Comparison of ENCODE assay signal across 26 cellular contexts in the genomic region with DNA sequence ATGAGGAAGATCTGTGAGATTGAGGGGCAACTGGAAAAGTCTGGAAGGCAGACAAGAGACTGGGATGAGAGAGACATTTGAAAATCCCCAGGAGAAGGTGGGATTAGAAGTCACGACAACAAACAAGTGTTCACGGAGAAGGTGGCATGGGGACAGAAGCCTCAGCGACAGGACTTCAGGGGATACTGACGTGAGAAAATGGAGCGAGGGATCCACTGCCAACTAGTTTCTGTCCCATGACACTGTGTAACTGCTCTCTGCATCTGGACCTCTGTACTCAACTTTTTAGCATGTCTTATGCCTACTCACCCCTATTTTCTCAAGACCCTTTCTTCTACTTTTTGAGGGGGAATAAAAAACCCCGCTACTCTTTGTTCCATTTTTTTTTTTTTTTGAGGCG. TPM values are rescaled to one million over a fixed set of nuclear protein-coding genes. Genes with fewer than 3 reads are reported as not detected.
A peak's percentile ranks its signal among the peaks of the same experiment; 100 is the strongest.
DNase-seq lines count a peak whose midpoint lies in the region; ATAC-seq, FAIRE-seq and TF ChIP-seq lines count a peak whose summit lies in the region.
"Had no signal": no experiment of that assay in that cellular context is flagged by ENCODE, and none has a peak within 500 bp of the region (broad histone marks: within the 10 kb centered on the region; RNA-seq: fewer than 3 reads in every experiment).

No MANE protein-coding gene starts in this region.

- no peak overlapping the region for H3K4me3 Mint-ChIP-seq in CD4-positive, alpha-beta T cell
- no peak overlapping the region for H3K4me3 Mint-ChIP-seq in activated T-helper 17 cell treated with anti-CD3 and anti-CD28 coated beads, Interleukin-2, amount 50 U/mL, for 72 hours
- no peak overlapping the region for H3K4me3 Mint-ChIP-seq in natural killer cell
- H3K4me3 Mint-ChIP-seq: activated naive CD4-positive, alpha-beta T cell treated with anti-CD3 and anti-CD28 coated beads, Interleukin-2, amount 10 ng/mL, durations not matched to agents 7 days and 5 days; neural crest cell had no signal

- no peaks in the 10 kb centered on the region for H3K27me3 ChIP-seq in CD4-positive, alpha-beta T cell (ENCODE audit: control insufficient read depth, insufficient read depth, low read length)
- no peaks in the 10 kb centered on the region for H3K27me3 ChIP-seq in esophagus muscularis mucosa
- H3K27me3 ChIP-seq: BLaER1 had no signal

- intact Hi-C loops in CD4-positive, alpha-beta T cell (cut with DNase I, micrococcal nuclease), result loop anchor here (5.0 kb wide), 2 partner anchors 38 to 43 kb away; a partner anchor contains a TSS
- intact Hi-C loops in natural killer cell (cut with micrococcal nuclease) (no loop called here), esophagus muscularis mucosa (cut with DNase I) (no loop called here)

- WGBS in esophagus muscularis mucosa, result 94% methylated on average over 7 of the region's 7 CpGs

- H3K4me3 ChIP-seq in esophagus muscularis mucosa, result no peak overlapping the region
- H3K4me3 ChIP-seq: BLaER1, GM23248, mucosa of descending colon had no signal

- POLR2A ChIA-PET in CD4-positive, alpha-beta T cell (lab: Charles Lee), result interaction anchor here (1.3 kb wide), 1 partner anchor 20 kb away, joined by 3 read pairs; no protein-coding TSS in a partner anchor

- H3K27me3 Mint-ChIP-seq in CD4-positive, alpha-beta T cell, result no peaks in the 10 kb centered on the region
- H3K27me3 Mint-ChIP-seq in activated T-helper 17 cell treated with anti-CD3 and anti-CD28 coated beads, Interleukin-2, amount 50 U/mL, for 72 hours, result no peaks in the 10 kb centered on the region
- no peaks in the 10 kb centered on the region for H3K27me3 Mint-ChIP-seq in natural killer cell (ENCODE audit: low read depth in 2 of 2)
- H3K27me3 Mint-ChIP-seq: activated naive CD4-positive, alpha-beta T cell treated with anti-CD3 and anti-CD28 coated beads, Interleukin-2, amount 10 ng/mL, durations not matched to agents 7 days and 5 days had no signal

- H3K4me1 ChIP-seq in esophagus muscularis mucosa, result peaks cover 0 to 21% (median 15%) of the 10 kb centered on the region in 4 donors
- H3K4me1 ChIP-seq: BLaER1, Caco-2, parathyroid adenoma had no signal

- TF ChIP-seq POLR2A in GM12891 (IDR thresholded peaks at IDR 0.05; ENCODE audit: low read depth, low read length) (0 out of 2 replicates have a peak, but pooled peaks have one; percentile 28), esophagus muscularis mucosa (IDR thresholded peaks at IDR 0.05; ENCODE audit: low read depth) (no peak)

- H3K9me3 Mint-ChIP-seq in CD4-positive, alpha-beta T cell, result peaks cover 5% of the 10 kb centered on the region
- H3K9me3 Mint-ChIP-seq in activated T-helper 17 cell treated with anti-CD3 and anti-CD28 coated beads, Interleukin-2, amount 50 U/mL, for 72 hours, result no peaks in the 10 kb centered on the region
- H3K9me3 Mint-ChIP-seq in natural killer cell, result no peaks in the 10 kb centered on the region
- H3K9me3 Mint-ChIP-seq: neural crest cell had no signal

- CTCF ChIA-PET in CD4-positive, alpha-beta T cell (lab: Charles Lee), result no interaction called here

- H3K27ac ChIP-seq in CD4-positive, alpha-beta T cell (ENCODE audit: low read depth, low read length), result no peak overlapping the region
- no peak overlapping the region for H3K27ac ChIP-seq in esophagus muscularis mucosa (replicated peaks in 1 of 4)
- H3K27ac ChIP-seq: BLaER1, GM23248, parathyroid adenoma had no signal

- no peak for DNase-seq in CD4-positive, alpha-beta T cell
- DNase-seq in GM12891 (ENCODE audit: insufficient read length, low spot score), result no peak
- DNase-seq in natural killer cell, result no peak
- DNase-seq in esophagus muscularis mucosa (ENCODE audit: extremely low spot score), result no peak
- no peak for DNase-seq in foreskin melanocyte
- DNase-seq: activated CD4-positive, alpha-beta T cell treated with anti-CD3 and anti-CD28 coated beads for 4 hours; activated naive CD4-positive, alpha-beta T cell treated with anti-CD3 and anti-CD28 coated beads, Interleukin-2, amount 10 ng/mL, durations not matched to agents 7 days and 5 days; activated T-cell treated with anti-CD3 and anti-CD28 coated beads, Interleukin-2, amount 50 U/mL, for 48 hours; Caco-2; DMS53; GM23248; hippocampal formation; KBM-7; mucosa of descending colon; NCI-H1092 treated with DMSO at 0.1 percent for 48 hours; NCI-H1694 treated with DMSO at 0.1 percent for 48 hours; NCI-H446 treated with DMSO at 0.1 percent for 48 hours; NCI-H774; small intestine; stimulated activated naive CD8-positive, alpha-beta T cell treated with anti-CD3 and anti-CD28 coated beads, Interleukin-15, Interleukin-2, amounts not matched to agents 100 U/mL and 50 U/mL, for 24 hours; T-helper 9 cell had no signal

- peak overlapping the region; percentile 4 for H3K27ac Mint-ChIP-seq in CD4-positive, alpha-beta T cell
- peak overlapping the region; percentile 32 for H3K27ac Mint-ChIP-seq in activated T-helper 17 cell treated with anti-CD3 and anti-CD28 coated beads, Interleukin-2, amount 50 U/mL, for 72 hours
- peak overlapping the region; percentile 5 to 63 for H3K27ac Mint-ChIP-seq in natural killer cell

- H3K36me3 ChIP-seq in esophagus muscularis mucosa, result peaks cover 0 to 61% (median 35%) of the 10 kb centered on the region in 4 donors

- H3K9me3 ChIP-seq in CD4-positive, alpha-beta T cell (ENCODE audit: control insufficient read depth, low read length), result no peaks in the 10 kb centered on the region
- H3K9me3 ChIP-seq in esophagus muscularis mucosa, result no peaks in the 10 kb centered on the region
- H3K9me3 ChIP-seq: Caco-2, mucosa of descending colon had no signal

- ATAC-seq in CD4-positive, alpha-beta T cell (ENCODE audit: poor library complexity), result no peak
- ATAC-seq in activated T-helper 17 cell treated with anti-CD3 and anti-CD28 coated beads, Interleukin-2, amount 50 U/mL, for 72 hours (replicated peaks), result no peak
- ATAC-seq in natural killer cell (no peak), GM19467 (IDR thresholded peaks at IDR 0.05; ENCODE audit: unreplicated experiment) (no peak)
- ATAC-seq: mucosa of descending colon; stimulated activated naive CD8-positive, alpha-beta T cell treated with anti-CD3 and anti-CD28 coated beads, Interleukin-15, Interleukin-2, amounts not matched to agents 100 U/mL and 50 U/mL, for 24 hours had no signal

- no peak for TF ChIP-seq EP300 in esophagus muscularis mucosa (IDR thresholded peaks at IDR 0.05)

- peaks cover 63% of the 10 kb centered on the region for H3K36me3 Mint-ChIP-seq in CD4-positive, alpha-beta T cell (ENCODE audit: low read depth)
- peaks cover 92% of the 10 kb centered on the region for H3K36me3 Mint-ChIP-seq in activated T-helper 17 cell treated with anti-CD3 and anti-CD28 coated beads, Interleukin-2, amount 50 U/mL, for 72 hours (ENCODE audit: low read depth)
- H3K36me3 Mint-ChIP-seq in natural killer cell, result peaks cover 7% of the 10 kb centered on the region

- H3K4me1 Mint-ChIP-seq in CD4-positive, alpha-beta T cell (ENCODE audit: low read depth), result peaks cover 44% of the 10 kb centered on the region
- peaks cover 28% of the 10 kb centered on the region for H3K4me1 Mint-ChIP-seq in activated T-helper 17 cell treated with anti-CD3 and anti-CD28 coated beads, Interleukin-2, amount 50 U/mL, for 72 hours
- H3K4me1 Mint-ChIP-seq in natural killer cell, result peaks cover 39 to 42% of the 10 kb centered on the region in 2 donors
- H3K4me1 Mint-ChIP-seq: neural crest cell had no signal

- no peak for TF ChIP-seq CTCF in CD4-positive, alpha-beta T cell (IDR thresholded peaks at IDR 0.05)
- TF ChIP-seq CTCF in natural killer cell (IDR thresholded peaks at IDR 0.05) (no peak), esophagus muscularis mucosa (IDR thresholded peaks at IDR 0.05) (no peak)

- no peak for FAIRE-seq in GM12891 (lab: Jason Lieb, UNC)
- FAIRE-seq: small intestine had no signal

TF ChIP-seq in GM12891, 5 proteins besides CTCF, POLR2A, EP300 and RAD21:
- no peak for TF ChIP-seq TAF1 (IDR thresholded peaks at IDR 0.05; ENCODE audit: low read depth, low read length)
- no peak for TF ChIP-seq PAX5 (IDR thresholded peaks at IDR 0.05; ENCODE audit: insufficient read depth, low read length, severe bottlenecking)
- no peak for TF ChIP-seq POLR2AphosphoS5 (IDR thresholded peaks at IDR 0.05; ENCODE audit: low read depth, low read length)
- TF ChIP-seq POU2F2 (IDR thresholded peaks at IDR 0.05; ENCODE audit: low read depth, low read length), result no peak
- TF ChIP-seq SPI1 (IDR thresholded peaks at IDR 0.05; ENCODE audit: low read depth, low read length), result no peak

RNA-seq across cellular contexts. Expression of a gene that starts 18.3 kb away (rescaled TPM):
- 10 to 100 TPM; 18.6 to 19.1 TPM for total RNA-seq in CD4-positive, alpha-beta T cell
- 11.9 TPM for polyA plus RNA-seq in GM12891 (2012; ENCODE audit: low read depth, missing spikeins)
- 10 to 100 TPM; 12.9 to 19.0 TPM for total RNA-seq in activated T-helper 17 cell treated with anti-CD3 and anti-CD28 coated beads, Interleukin-2, amount 50 U/mL, for 72 hours
- total RNA-seq in natural killer cell, result 10 to 100 TPM; 27.4 to 36.9 (median 29.9) TPM
- total RNA-seq in esophagus muscularis mucosa, result 10 to 100 TPM in 3 of 4 donors, 1 to 10 TPM in 1; 7.1 to 16.3 (median 11.5) TPM

RNA-seq across cellular contexts. Expression of a gene that starts 42.2 kb away (rescaled TPM):
- total RNA-seq in CD4-positive, alpha-beta T cell, result 1 to 10 TPM; 6.5 to 7.5 TPM
- 16.9 TPM for polyA plus RNA-seq in GM12891 (2012; ENCODE audit: low read depth, missing spikeins)
- total RNA-seq in activated T-helper 17 cell treated with anti-CD3 and anti-CD28 coated beads, Interleukin-2, amount 50 U/mL, for 72 hours, result 10 to 100 TPM; 22.2 to 23.9 TPM
- total RNA-seq in natural killer cell (10 to 100 TPM; 10.6 to 14.7 (median 11.3) TPM), esophagus muscularis mucosa (10 to 100 TPM in 3 of 4 donors, 1 to 10 TPM in 1; 9.9 to 18.7 (median 12.1) TPM)

Comparison
In these comparisons a context has a peak if more than half of its experiments do, and no peak if none do; other contexts are left out.
1. intact Hi-C loops: an anchor here in CD4-positive, alpha-beta T cell (5.0 kb wide); none called in natural killer cell and esophagus muscularis mucosa.